Comparison of ENCODE assay signal across 8 cellular contexts in the genomic region with DNA sequence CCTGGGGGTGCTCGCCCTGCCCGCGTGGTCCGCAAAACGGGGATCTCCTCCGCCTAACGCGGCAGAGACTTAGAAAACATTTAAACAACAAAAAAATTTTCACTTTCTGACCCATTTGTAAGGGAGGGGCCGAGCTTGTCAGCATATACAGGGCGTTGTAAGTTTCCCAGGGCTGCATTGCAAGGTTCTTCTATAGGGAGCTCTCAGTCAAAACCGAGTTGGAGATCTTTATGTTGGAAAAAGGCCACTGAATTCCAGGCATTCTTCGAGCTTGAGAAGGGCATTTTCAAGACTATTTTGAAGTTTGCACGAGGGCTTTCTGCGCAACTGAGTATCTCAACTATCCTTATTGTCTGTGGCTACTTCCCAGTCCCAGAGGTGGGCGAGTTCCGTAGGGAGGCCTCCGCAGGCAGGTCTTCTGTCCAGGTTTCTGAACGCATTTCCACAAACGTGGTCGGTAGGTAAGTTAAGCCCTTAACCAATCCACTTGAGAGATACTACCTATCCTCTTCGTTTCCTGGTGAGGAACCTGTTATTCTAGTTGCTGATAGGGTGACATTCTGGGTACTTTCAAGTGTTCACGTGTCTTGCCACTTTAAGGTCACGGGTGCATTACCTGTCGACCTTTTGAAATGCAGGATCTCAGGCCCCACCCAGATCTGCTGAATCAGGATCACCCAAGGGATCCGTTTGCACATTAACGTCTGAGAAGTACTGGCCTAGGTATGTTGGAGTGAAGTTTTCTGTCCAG. TPM values are rescaled to one million over a fixed set of nuclear protein-coding genes. Genes with fewer than 3 reads are reported as not detected.
DNase-seq lines count a peak whose midpoint lies in the region; FAIRE-seq and TF ChIP-seq lines count a peak whose summit lies in the region.

No MANE protein-coding gene starts in this region.

- H3K36me3 ChIP-seq in GM23248 (ENCODE audit: low read depth) (no peaks in the 10 kb centered on the region), OCI-LY3 (replicated peaks; ENCODE audit: low read depth, low read length) (no peaks in the 10 kb centered on the region), duodenal mucosa (ENCODE audit: control insufficient read depth in 1 of 2, insufficient read depth in 2 of 2, low read length in 2 of 2) (peaks cover 0 to 3% of the 10 kb centered on the region in 2 donors), mesendoderm (ENCODE audit: control insufficient read depth, insufficient read depth, low read length) (no peaks in the 10 kb centered on the region), vagina (no peaks in the 10 kb centered on the region)

- no peak overlapping the region for H2BK120ac ChIP-seq in mesendoderm (ENCODE audit: low read depth, low read length)

- intact Hi-C loops in vagina (cut with DNase I): no loop called here

- H3K4me2 ChIP-seq in GM23248 (ENCODE audit: unreplicated experiment) (peak overlapping the region; percentile 99), OCI-LY3 (ENCODE audit: low read length) (peak overlapping the region; percentile 99), mesendoderm (ENCODE audit: low read length) (peak overlapping the region; percentile 78)

- peak overlapping the region; percentile 77 for H2AK5ac ChIP-seq in mesendoderm (ENCODE audit: low read length)

- no peaks in the 10 kb centered on the region for H3K9me2 ChIP-seq in GM23248 (ENCODE audit: insufficient read depth)

- no peaks in the 10 kb centered on the region for H3K79me2 ChIP-seq in GM23248 (ENCODE audit: insufficient read depth)
- H3K79me2 ChIP-seq in OCI-LY3 (ENCODE audit: low read length): no peaks in the 10 kb centered on the region
- peaks cover 5% of the 10 kb centered on the region for H3K79me2 ChIP-seq in mesendoderm (ENCODE audit: control insufficient read depth, insufficient read depth, low read length)

- DNase-seq in AG08396 (ENCODE audit: low spot score) (peak; percentile 63), GM23248 (peak; percentile 68), mesendoderm (peak; percentile 80), vagina (ENCODE audit: extremely low spot score in 2 of 2) (no peak), urothelium cell line (ENCODE audit: low spot score) (no peak), SK-N-DZ (ENCODE audit: low spot score) (no peak)

- H4K8ac ChIP-seq in mesendoderm (ENCODE audit: low read depth, low read length): no peak overlapping the region

- H3K27me3 ChIP-seq in GM23248 (replicated peaks; ENCODE audit: insufficient read depth): no peaks in the 10 kb centered on the region
- no peaks in the 10 kb centered on the region for H3K27me3 ChIP-seq in OCI-LY3 (ENCODE audit: low read depth, low read length)
- H3K27me3 ChIP-seq in duodenal mucosa (ENCODE audit: control insufficient read depth in 1 of 2, insufficient read depth in 2 of 2, low read length in 2 of 2): no peaks in the 10 kb centered on the region
- no peaks in the 10 kb centered on the region for H3K27me3 ChIP-seq in mesendoderm (ENCODE audit: insufficient read depth, low read length, poor library complexity)
- H3K27me3 ChIP-seq in vagina: no peaks in the 10 kb centered on the region

- in situ Hi-C loops in GM23248 (cut with MboI): no loop called here

- H3K4me3 ChIP-seq in GM23248 (peak overlapping the region; percentile 90), OCI-LY3 (ENCODE audit: low read length) (peak overlapping the region; percentile 97), duodenal mucosa (ENCODE audit: low read depth in 1 of 2, low read length in 2 of 2) (peak overlapping the region; percentile 81 to 92), mesendoderm (ENCODE audit: low read length) (peak overlapping the region; percentile 80), vagina (peak overlapping the region; percentile 52 to 93)

- H2BK5ac ChIP-seq in mesendoderm (ENCODE audit: low read length): no peak overlapping the region

- H3K4me1 ChIP-seq in GM23248 (ENCODE audit: insufficient read depth): peaks cover 5% of the 10 kb centered on the region; the same call in 1 of the 2 replicates
- peaks cover 15% of the 10 kb centered on the region for H3K4me1 ChIP-seq in OCI-LY3 (ENCODE audit: low read length)
- H3K4me1 ChIP-seq in duodenal mucosa (ENCODE audit: control insufficient read depth in 1 of 2, insufficient read depth in 2 of 2, low read length in 2 of 2): peaks cover 0 to 8% of the 10 kb centered on the region in 2 donors
- peaks cover 4% of the 10 kb centered on the region for H3K4me1 ChIP-seq in mesendoderm (ENCODE audit: control insufficient read depth, low read depth, low read length)
- peaks cover 17% of the 10 kb centered on the region for H3K4me1 ChIP-seq in vagina

- TF ChIP-seq CTCF in OCI-LY3 (IDR thresholded peaks at IDR 0.05; ENCODE audit: low read depth, low read length) (no peak), vagina (IDR thresholded peaks at IDR 0.05) (no peak)

- H3K9ac ChIP-seq in GM23248 (peak overlapping the region; percentile 54), OCI-LY3 (ENCODE audit: low read length) (peak overlapping the region; percentile 70), duodenal mucosa (ENCODE audit: low read depth in 1 of 2, low read length in 2 of 2) (peak overlapping the region; percentile 93 to 98), mesendoderm (ENCODE audit: low read length) (peak overlapping the region; percentile 80)

- H3F3A ChIP-seq in GM23248 (ENCODE audit: insufficient read depth): peaks cover 7% of the 10 kb centered on the region; the same call in 1 of the 2 replicates

- no peaks in the 10 kb centered on the region for H4K20me1 ChIP-seq in GM23248 (ENCODE audit: insufficient read depth)
- no peaks in the 10 kb centered on the region for H4K20me1 ChIP-seq in OCI-LY3 (ENCODE audit: insufficient read depth, low read length)

- no peak for FAIRE-seq in urothelium cell line (lab: Jason Lieb, UNC)

- no peak for TF ChIP-seq POLR2A in vagina (IDR thresholded peaks at IDR 0.05)

- no peak overlapping the region for H4K5ac ChIP-seq in mesendoderm (ENCODE audit: low read length)

- H3K23ac ChIP-seq in mesendoderm (ENCODE audit: low read length): no peak overlapping the region

- H3K9me3 ChIP-seq in GM23248 (ENCODE audit: low read depth) (no peaks in the 10 kb centered on the region), OCI-LY3 (ENCODE audit: insufficient read depth, low read length) (no peaks in the 10 kb centered on the region), duodenal mucosa (ENCODE audit: control insufficient read depth in 1 of 2, low read length in 2 of 2) (no peaks in the 10 kb centered on the region), vagina (no peaks in the 10 kb centered on the region)

- H2AFZ ChIP-seq in GM23248: peak overlapping the region; percentile 77
- H2AFZ ChIP-seq in OCI-LY3 (ENCODE audit: low read depth, low read length): peak overlapping the region; percentile 96

- peak overlapping the region; percentile 86 for H3K18ac ChIP-seq in mesendoderm (ENCODE audit: low read length)

- H3K4ac ChIP-seq in mesendoderm (ENCODE audit: low read depth, low read length): no peak overlapping the region

- H3K27ac ChIP-seq in GM23248 (no peak overlapping the region), OCI-LY3 (ENCODE audit: low read length) (no peak overlapping the region), duodenal mucosa (ENCODE audit: low read depth, low read length) (peak overlapping the region; percentile 96), mesendoderm (ENCODE audit: low read depth, low read length) (peak overlapping the region; percentile 92), vagina (peak overlapping the region; percentile 80)

- 42 to 45% methylated on average over 26 of the region's 26 CpGs for WGBS in GM23248 (ENCODE audit: low coverage in 1 of 2, low lambda C conversion rate in 2 of 2, missing lambda C conversion rate in 2 of 2), 2 experiments
- WGBS in mesendoderm (ENCODE audit: extremely low coverage, insufficient coverage, low lambda C conversion rate): no CpG with 5 or more reads among the region's 26 CpGs

- H3K79me1 ChIP-seq in mesendoderm (ENCODE audit: low read length): peaks cover 2% of the 10 kb centered on the region

- no peak overlapping the region for H2BK15ac ChIP-seq in mesendoderm (replicated peaks; ENCODE audit: low read depth)

- H3K56ac ChIP-seq in mesendoderm (ENCODE audit: low read length): peak overlapping the region; percentile 93

RNA-seq across cellular contexts. Expression of a gene that starts 51.5 kb away (rescaled TPM):
- 8.6 and 22.0 TPM in 2 replicates for total RNA-seq in GM23248 (2014; rRNA removed; shearing (Covaris generic))
- 5.5 TPM in 2 replicates for polyA plus RNA-seq in GM23248 (2016; fragmentation: Nextera tagmentation; extraction: Ambion mirVana)
- 65.2 TPM for polyA plus RNA-seq in mesendoderm (2013, experiment 1 of 2)
- 64.3 TPM for polyA plus RNA-seq in mesendoderm (2013, experiment 2 of 2)
- total RNA-seq in vagina: 68.3 TPM
- polyA plus RNA-seq in SK-N-DZ (2014; cell fraction: cytosol; rRNA removed): 24.9 and 27.6 TPM in 2 replicates
- polyA plus RNA-seq in SK-N-DZ (2014; cell fraction: nucleus; rRNA removed): 32.5 and 52.7 TPM in 2 replicates

Comparison
In these comparisons a context has a peak if more than half of its experiments do, and no peak if none do; other contexts are left out.
1. DNase-seq: peak in AG08396 (single experiment), GM23248 (single experiment) and mesendoderm (single experiment); none in vagina (0 of 2), urothelium cell line (single experiment) and SK-N-DZ (single experiment).
2. H3K27ac ChIP-seq: peak in duodenal mucosa (single experiment), mesendoderm (single experiment) and vagina (single experiment); none in GM23248 (single experiment) and OCI-LY3 (single experiment).
3. Peak in every context shown above with its lines, with median percentiles within 50 percentile points of each other: H3K4me2 ChIP-seq, H3K4me3 ChIP-seq and H3K9ac ChIP-seq.